Comparison of ENCODE assay signal across 16 cellular contexts in the genomic region with DNA sequence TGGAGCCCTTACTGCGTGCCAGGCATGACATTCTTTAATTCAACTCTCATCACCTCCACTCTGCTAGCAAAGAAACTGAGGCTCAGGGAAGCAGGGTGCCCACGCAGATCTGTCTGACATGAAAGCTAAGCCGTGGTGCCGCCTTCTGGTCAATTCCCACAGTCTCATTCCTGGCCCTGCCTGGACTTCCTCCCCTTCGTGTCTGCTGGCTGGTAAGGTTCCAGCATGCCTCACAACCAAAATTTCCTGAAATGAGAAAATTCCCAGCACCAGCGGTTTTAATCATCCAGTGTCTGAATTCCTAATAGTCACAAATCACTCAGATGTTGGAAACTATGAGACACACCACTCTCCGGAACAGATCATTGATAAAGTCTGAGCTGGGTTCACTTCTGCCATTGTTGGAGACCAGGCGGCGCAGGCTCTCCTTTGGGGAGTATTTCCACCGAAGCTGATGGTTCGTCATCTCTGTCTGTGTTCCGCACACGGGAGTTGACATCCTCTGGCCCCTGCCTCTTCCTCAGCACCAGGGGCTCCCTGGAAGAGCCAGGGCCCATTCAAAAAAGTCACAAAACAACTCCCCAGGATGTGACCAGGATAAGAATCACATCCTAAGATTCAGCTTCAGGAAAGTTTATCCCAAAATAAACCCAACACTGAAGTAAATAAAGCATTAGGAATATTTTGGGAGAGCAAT.
DNase-seq lines count a peak whose midpoint lies in the region; ATAC-seq and TF ChIP-seq lines count a peak whose summit lies in the region.
"Had no signal": no experiment of that assay in that cellular context is flagged by ENCODE, and none has a peak within 500 bp of the region (broad histone marks: within the 10 kb centered on the region; RNA-seq: fewer than 3 reads in every experiment).

No MANE protein-coding gene starts in this region.

- no peaks in the 10 kb centered on the region for H4K20me1 ChIP-seq in PC-9 (ENCODE audit: insufficient read depth)

- no peaks in the 10 kb centered on the region for H3K36me3 ChIP-seq in adrenal gland (replicated peaks in 1 of 2)
- no peaks in the 10 kb centered on the region for H3K36me3 ChIP-seq in muscle layer of duodenum (ENCODE audit: control insufficient read depth in 1 of 2, insufficient read depth in 2 of 2, low read length in 2 of 2)
- H3K36me3 ChIP-seq in upper lobe of left lung, result no peaks in the 10 kb centered on the region
- H3K36me3 ChIP-seq in PC-9 (ENCODE audit: low read depth), result no peaks in the 10 kb centered on the region

- intact Hi-C loops in adrenal gland (cut with DNase I) (no loop called here), head of caudate nucleus (cut with DNase I) (no loop called here), PC-9 (cut with micrococcal nuclease; ENCODE audit: unreplicated experiment) (no loop called here)

- no peaks in the 10 kb centered on the region for H3K79me2 ChIP-seq in PC-9 (ENCODE audit: low read depth)

- H3K9me3 ChIP-seq in adrenal gland (replicated peaks in 1 of 3) (no peaks in the 10 kb centered on the region), muscle layer of duodenum (ENCODE audit: control insufficient read depth in 1 of 2, low read length in 2 of 2) (no peaks in the 10 kb centered on the region), upper lobe of left lung (no peaks in the 10 kb centered on the region), PC-9 (ENCODE audit: insufficient read depth, low read depth) (no peaks in the 10 kb centered on the region; the same call in 1 of the 2 replicates)

- CTCF ChIA-PET in PC-9 (lab: Charles Lee), result no interaction called here

- H3K27ac ChIP-seq in adrenal gland (peak overlapping the region in 2 of 5 donors; percentile 25 to 52), muscle layer of duodenum (ENCODE audit: low read length) (peak overlapping the region; percentile 27), upper lobe of left lung (peak overlapping the region in 3 of 4 donors; percentile 46 to 64 (median 59)), PC-9 (no peak overlapping the region)

- no peak overlapping the region for H2AFZ ChIP-seq in PC-9

- H3K4me1 ChIP-seq in adrenal gland (replicated peaks in 1 of 2) (no peaks in the 10 kb centered on the region), muscle layer of duodenum (ENCODE audit: control insufficient read depth in 1 of 2, insufficient read depth in 2 of 2, low read length in 2 of 2) (no peaks in the 10 kb centered on the region), upper lobe of left lung (peaks cover 2 to 16% (median 5%) of the 10 kb centered on the region in 4 donors), PC-9 (replicated peaks; ENCODE audit: insufficient read depth) (peaks cover 29% of the 10 kb centered on the region)

- no peak overlapping the region for H3K4me2 ChIP-seq in PC-9

- peak in 2 of 6 experiments; percentile 22 to 31 for TF ChIP-seq CTCF in adrenal gland (IDR thresholded peaks at IDR 0.05)
- peak in 2 of 6 experiments; percentile 11 to 12 for TF ChIP-seq CTCF in upper lobe of left lung (IDR thresholded peaks at IDR 0.05)
- no peak for TF ChIP-seq CTCF in PC-9 (conservative IDR thresholded peaks at IDR 0.05)

- H3K27me3 ChIP-seq in adrenal gland (no peaks in the 10 kb centered on the region), muscle layer of duodenum (ENCODE audit: low read depth, low read length) (no peaks in the 10 kb centered on the region), upper lobe of left lung (no peaks in the 10 kb centered on the region), PC-9 (ENCODE audit: insufficient read depth, low read depth) (no peaks in the 10 kb centered on the region)

- H3K4me3 ChIP-seq in adrenal gland (no peak overlapping the region), muscle layer of duodenum (ENCODE audit: low read depth in 1 of 2, low read length in 2 of 2) (no peak overlapping the region), upper lobe of left lung (no peak overlapping the region), PC-9 (no peak overlapping the region)

- no TSS peak for BruUV-seq in PC-9 (replicated peaks; lab: Mats Ljungman, UMichigan)

- POLR2A ChIA-PET in PC-9 (lab: Charles Lee; ENCODE audit: unreplicated experiment), result no interaction called here

- peaks cover 6% of the 10 kb centered on the region for H3F3A ChIP-seq in PC-9 (ENCODE audit: insufficient read depth, low read depth)

- TF ChIP-seq POLR2A in adrenal gland (IDR thresholded peaks at IDR 0.05) (no peak), upper lobe of left lung (IDR thresholded peaks at IDR 0.05) (no peak)

- 69 to 86% (median 76%) methylated on average over 11 to 13 of the region's 13 CpGs for WGBS in adrenal gland, 4 donors
- WGBS in upper lobe of left lung, 2 donors, result 74 to 77% methylated on average over 9 to 13 of the region's 13 CpGs

- H3K9me2 ChIP-seq in PC-9 (ENCODE audit: insufficient read depth), result no peaks in the 10 kb centered on the region

- ATAC-seq in upper lobe of left lung (ENCODE audit: low FRiP score in 2 of 2), result no peak
- ATAC-seq in HG03342 (IDR thresholded peaks at IDR 0.05; ENCODE audit: unreplicated experiment), result no peak

- no peak for TF ChIP-seq EP300 in upper lobe of left lung (IDR thresholded peaks at IDR 0.05)

- DNase-seq in adrenal gland (peak in 5 of 7 donors; percentile 27 to 77 (median 34)), head of caudate nucleus (peak in 26 of 42 donors; percentile 5 to 67 (median 34)), upper lobe of left lung (no peak), NCI-H1092 treated with DMSO at 0.1 percent for 48 hours (lab: John Stamatoyannopoulos, UW) (no peak), PC-9 (no peak)
- DNase-seq: activated B cell treated with CpG ODN at 0.5 μM for 24 hours; activated CD8-positive, alpha-beta memory T cell treated with anti-CD3 and anti-CD28 coated beads, Interleukin-2, amount 50 U/mL, for 48 hours; CD8-positive, alpha-beta memory T cell; cerebellar nuclear complex; H7; NCI-H1417; NCI-H446; retina; stimulated activated CD4-positive, alpha-beta T cell treated with anti-CD3 and anti-CD28 coated beads, Interleukin-2, amount 100 ng/mL, for 48 hours had no signal

Comparison
In these comparisons a context has a peak if more than half of its experiments do, and no peak if none do; other contexts are left out.
1. DNase-seq: peak in adrenal gland (5 of 7) and head of caudate nucleus (26 of 42); none in upper lobe of left lung (0 of 2), NCI-H1092 treated with DMSO at 0.1 percent for 48 hours (single experiment) and PC-9 (0 of 2).